In the genomic region with DNA sequence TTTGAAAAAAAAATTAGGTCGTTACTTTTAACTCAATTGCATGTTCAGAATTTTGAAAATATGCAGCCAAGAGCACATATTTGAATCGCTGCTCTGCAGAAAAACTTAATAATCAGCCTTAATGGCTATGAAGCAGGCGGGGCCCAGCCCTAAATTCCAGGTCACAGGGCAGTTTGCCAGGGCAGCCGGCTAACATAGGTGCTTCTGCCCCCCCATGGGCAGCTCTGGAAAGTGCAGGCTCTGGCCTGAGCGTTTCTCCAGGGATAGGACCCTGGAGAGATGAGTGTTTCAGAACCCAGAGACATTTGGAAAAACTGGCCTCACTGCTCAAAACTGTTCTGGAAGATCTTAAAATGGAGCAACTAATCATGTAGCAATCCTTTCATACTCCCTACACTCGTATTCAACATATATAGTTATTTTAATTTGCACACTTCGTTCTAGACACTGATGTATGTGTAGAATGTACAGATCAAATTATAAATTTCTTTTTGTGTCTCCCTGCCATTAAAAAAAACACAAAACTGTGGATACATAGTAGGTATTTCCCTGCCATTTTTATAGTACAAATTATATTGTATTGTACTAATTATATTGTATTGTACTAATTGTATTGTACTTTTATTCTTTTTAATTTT, we compare ENCODE assay signal across 8 cellular contexts. TPM values are rescaled to one million over a fixed set of nuclear protein-coding genes. Genes with fewer than 3 reads are reported as not detected.
DNase-seq lines count a peak whose midpoint lies in the region; ATAC-seq and TF ChIP-seq lines count a peak whose summit lies in the region.

No MANE protein-coding gene starts in this region.

- H3K36me3 Mint-ChIP-seq in naive B cell: no peaks in the 10 kb centered on the region

- no peaks in the 10 kb centered on the region for H3K27me3 Mint-ChIP-seq in naive B cell

- DNase-seq in Jurkat, Clone E6-1 (ENCODE audit: low read depth, low spot score): peak; percentile 48
- DNase-seq in activated T-cell treated with anti-CD3 and anti-CD28 coated beads for 1 hour (ENCODE audit: low read depth) (peak; percentile 77), naive B cell (peak; percentile 70)
- DNase-seq in stimulated activated CD8-positive, alpha-beta memory T cell treated with anti-CD3 and anti-CD28 coated beads, Interleukin-7, amount 100 ng/mL, for 4 hours (ENCODE audit: low read depth in 2 of 2): peak; percentile 54 to 66

- H3K36me3 ChIP-seq in OCI-LY3 (replicated peaks; ENCODE audit: low read depth, low read length): no peaks in the 10 kb centered on the region

- peaks cover 3 to 5% (median 4%) of the 10 kb centered on the region in 3 donors for H3K4me1 Mint-ChIP-seq in naive B cell

- no peak overlapping the region for H3K9ac ChIP-seq in OCI-LY3 (ENCODE audit: low read length)

- peaks cover 13% of the 10 kb centered on the region for H3K4me1 ChIP-seq in OCI-LY3 (ENCODE audit: low read length)

- H2AFZ ChIP-seq in OCI-LY3 (ENCODE audit: low read depth, low read length): no peak overlapping the region

- no peak for TF ChIP-seq POLR2A in GM18505 (IDR thresholded peaks at IDR 0.05; ENCODE audit: borderline replicate concordance, extremely low read depth, insufficient read depth, insufficient read length)

- no peaks in the 10 kb centered on the region for H4K20me1 ChIP-seq in OCI-LY3 (ENCODE audit: insufficient read depth, low read length)

- TF ChIP-seq CTCF in GM12874 (IDR thresholded peaks at IDR 0.05; ENCODE audit: insufficient read depth, low read depth, low read length) (peak; percentile 90), OCI-LY3 (IDR thresholded peaks at IDR 0.05; ENCODE audit: low read depth, low read length) (peak; percentile 90)

- no peaks in the 10 kb centered on the region for H3K9me3 ChIP-seq in OCI-LY3 (ENCODE audit: insufficient read depth, low read length)

- H3K4me2 ChIP-seq in OCI-LY3 (ENCODE audit: low read length): no peak overlapping the region

- no peak overlapping the region for H3K4me3 Mint-ChIP-seq in naive B cell

- H3K79me2 ChIP-seq in OCI-LY3 (ENCODE audit: low read length): no peaks in the 10 kb centered on the region

- ATAC-seq in esophagus mucosa: peak; percentile 95
- peak; percentile 97 to 100 for ATAC-seq in naive B cell (ENCODE audit: low read depth in 2 of 2)
- no peak for ATAC-seq in GM18505 (IDR thresholded peaks at IDR 0.05; ENCODE audit: unreplicated experiment)

- no peaks in the 10 kb centered on the region for H3K9me3 Mint-ChIP-seq in naive B cell

- no peak overlapping the region for H3K27ac ChIP-seq in OCI-LY3 (ENCODE audit: low read length)

- H3K4me3 ChIP-seq in Jurkat, Clone E6-1 (ENCODE audit: low read length): no peak overlapping the region
- H3K4me3 ChIP-seq in OCI-LY3 (ENCODE audit: low read length): no peak overlapping the region

- H3K27ac Mint-ChIP-seq in naive B cell: no peak overlapping the region

- H3K27me3 ChIP-seq in OCI-LY3 (ENCODE audit: low read depth, low read length): peaks cover 14% of the 10 kb centered on the region; the same call in 1 of the 2 replicates

RNA-seq across cellular contexts. Expression of a gene that starts 26.0 kb away (rescaled TPM):
- polyA plus RNA-seq in Jurkat, Clone E6-1 (2012; ENCODE audit: insufficient read depth, insufficient read length): 6.6 TPM
- 8.6 TPM for total RNA-seq in esophagus mucosa
- polyA plus RNA-seq in naive B cell (ENCODE audit: low read depth in 6 of 6): 1 to 10 TPM; 1.0 to 4.9 (median 3.3) TPM
